Comparison of ENCODE assay signal across 25 cellular contexts in genomic region chr7:141287936-141288335, GRCh38.
"Had no signal": no experiment of that assay in that cellular context is flagged by ENCODE, and none has a peak within 500 bp of the region (broad histone marks: within the 10 kb centered on the region; RNA-seq: fewer than 3 reads in every experiment).

No MANE protein-coding gene starts in this region.

- ATAC-seq: activated CD8-positive, alpha-beta memory T cell treated with anti-CD3 and anti-CD28 coated beads, Interleukin-2, amount 10 ng/mL, durations not matched to agents 7 days and 5 days; activated naive CD4-positive, alpha-beta T cell treated with anti-CD3 and anti-CD28 coated beads, Interleukin-2, amount 50 U/mL, for 72 hours; activated naive CD8-positive, alpha-beta T cell treated with anti-CD3 and anti-CD28 coated beads, Interleukin-2, amount 50 U/mL, for 24 hours; activated T-cell treated with anti-CD3 and anti-CD28 coated beads, Interleukin-2, amount 50 U/mL, for 4 hours; body of pancreas; Panc1; T-helper 17 cell had no signal

- H3K36me3 Mint-ChIP-seq: activated CD8-positive, alpha-beta memory T cell treated with anti-CD3 and anti-CD28 coated beads, Interleukin-2, amount 10 ng/mL, durations not matched to agents 7 days and 5 days; activated naive CD4-positive, alpha-beta T cell treated with anti-CD3 and anti-CD28 coated beads, Interleukin-2, amount 50 U/mL, for 72 hours had no signal

- H3K9me3 Mint-ChIP-seq: activated B cell treated with CpG ODN at 0.5 μM for 24 hours; activated naive CD4-positive, alpha-beta T cell treated with anti-CD3 and anti-CD28 coated beads, Interleukin-2, amount 50 U/mL, for 72 hours; activated naive CD8-positive, alpha-beta T cell treated with anti-CD3 and anti-CD28 coated beads, Interleukin-2, amount 50 U/mL, for 24 hours; activated T-cell treated with anti-CD3 and anti-CD28 coated beads, Interleukin-2, amount 50 U/mL, for 4 hours; central memory CD8-positive, alpha-beta T cell had no signal

- H3K27ac ChIP-seq: ascending aorta, body of pancreas, RWPE1 had no signal

- H3K4me1 Mint-ChIP-seq: activated CD8-positive, alpha-beta memory T cell treated with anti-CD3 and anti-CD28 coated beads, Interleukin-2, amount 10 ng/mL, durations not matched to agents 7 days and 5 days had no signal

- H3K4me1 ChIP-seq: ascending aorta, body of pancreas had no signal

- H3K27ac Mint-ChIP-seq: activated B cell treated with CpG ODN at 0.5 μM for 24 hours; activated CD4-positive, alpha-beta T cell treated with anti-CD3 and anti-CD28 coated beads, Interleukin-2, amount 10 ng/mL, durations not matched to agents 24 days and 14 days; activated CD8-positive, alpha-beta memory T cell treated with anti-CD3 and anti-CD28 coated beads, Interleukin-2, amount 10 ng/mL, durations not matched to agents 7 days and 5 days; activated naive CD4-positive, alpha-beta T cell treated with anti-CD3 and anti-CD28 coated beads, Interleukin-2, amount 50 U/mL, for 72 hours; activated naive CD8-positive, alpha-beta T cell treated with anti-CD3 and anti-CD28 coated beads, Interleukin-2, amount 50 U/mL, for 24 hours; T-helper 17 cell had no signal

- H3K36me3 ChIP-seq: ascending aorta had no signal

- H3K4me3 ChIP-seq: ascending aorta, body of pancreas had no signal

- DNase-seq: activated B cell treated with CpG ODN at 0.5 μM for 24 hours; activated CD4-positive, alpha-beta T cell treated with anti-CD3 and anti-CD28 coated beads for 1 hour; activated CD4-positive, alpha-beta T cell treated with anti-CD3 and anti-CD28 coated beads, Interleukin-2, amount 10 ng/mL, durations not matched to agents 24 days and 14 days; activated CD4-positive, alpha-beta T cell treated with anti-CD3 and anti-CD28 coated beads, Interleukin-2, amount 50 U/mL, for 48 hours; activated CD8-positive, alpha-beta memory T cell treated with anti-CD3 and anti-CD28 coated beads, Interleukin-2, amount 10 ng/mL, durations not matched to agents 7 days and 5 days; activated effector memory CD4-positive, alpha-beta T cell treated with anti-CD3 and anti-CD28 coated beads, Interleukin-2, amount 50 U/mL, for 16 hours; activated naive CD4-positive, alpha-beta T cell treated with Interleukin-2 at 50 U/mL for 16 hours; activated naive CD8-positive, alpha-beta T cell treated with anti-CD3 and anti-CD28 coated beads, Interleukin-2, amount 50 U/mL, for 24 hours; activated T-cell treated with anti-CD3 and anti-CD28 coated beads, Interleukin-2, amount 50 U/mL, for 4 hours; amniotic stem cell; body of pancreas; KG1; NCI-H1048; NCI-H2081 treated with DMSO at 0.1 percent for 48 hours; NCI-H510A treated with DMSO at 0.1 percent for 48 hours; NK-92 treated with Interleukin-12 subunit alpha and Interleukin-12 subunit beta, amount 100 ng/mL, for 24 hours; OCI-M1; SHP77; T-helper 17 cell; T-helper 9 cell had no signal

- H3K27me3 Mint-ChIP-seq: activated B cell treated with CpG ODN at 0.5 μM for 24 hours had no signal

- H3K27me3 ChIP-seq: ascending aorta, body of pancreas had no signal

- H3K4me3 Mint-ChIP-seq: activated B cell treated with CpG ODN at 0.5 μM for 24 hours; activated CD4-positive, alpha-beta T cell treated with anti-CD3 and anti-CD28 coated beads, Interleukin-2, amount 10 ng/mL, durations not matched to agents 24 days and 14 days; activated CD8-positive, alpha-beta memory T cell treated with anti-CD3 and anti-CD28 coated beads, Interleukin-2, amount 10 ng/mL, durations not matched to agents 7 days and 5 days; activated naive CD8-positive, alpha-beta T cell treated with anti-CD3 and anti-CD28 coated beads, Interleukin-2, amount 50 U/mL, for 24 hours; activated T-cell treated with anti-CD3 and anti-CD28 coated beads, Interleukin-2, amount 50 U/mL, for 4 hours; central memory CD8-positive, alpha-beta T cell; T-helper 17 cell had no signal
